In the genomic region with DNA sequence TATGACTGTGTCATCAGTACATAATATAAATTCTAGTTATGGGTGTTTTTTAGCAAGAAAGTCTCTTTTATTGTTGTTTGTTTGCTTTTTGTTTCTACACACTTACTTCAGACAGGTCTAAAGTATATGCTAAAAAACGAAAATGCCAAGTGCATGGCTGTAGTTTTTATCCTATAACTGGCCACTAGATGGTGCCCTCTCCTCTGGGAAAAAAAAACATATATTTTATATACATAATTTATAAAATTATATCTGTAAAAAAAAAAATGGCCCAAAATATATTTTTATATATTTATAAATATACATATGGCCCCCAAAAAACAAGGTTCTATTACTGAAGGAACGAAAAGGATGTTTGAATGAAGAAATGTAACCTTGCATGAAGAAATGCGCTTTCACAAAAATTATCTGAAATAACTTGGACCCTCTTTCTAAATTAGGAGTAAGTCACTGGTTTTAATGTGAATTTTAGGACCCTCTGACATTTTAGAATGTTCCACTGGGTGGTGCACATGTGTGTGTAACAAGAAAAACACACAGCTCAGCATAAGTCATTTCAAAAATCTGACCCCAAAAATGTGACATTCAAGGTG, we compare ENCODE assay signal across 9 cellular contexts.
DNase-seq lines count a peak whose midpoint lies in the region; ATAC-seq and TF ChIP-seq lines count a peak whose summit lies in the region.
"Had no signal": no experiment of that assay in that cellular context is flagged by ENCODE, and none has a peak within 500 bp of the region (broad histone marks: within the 10 kb centered on the region; RNA-seq: fewer than 3 reads in every experiment).

No MANE protein-coding gene starts in this region.

- peaks cover 0 to 6% of the 10 kb centered on the region in 2 experiments; a peak in 1 of 3 replicates for H3K36me3 ChIP-seq in HEK293 (ENCODE audit: control insufficient read depth in 2 of 2, insufficient read depth in 1 of 2, low read length in 2 of 2)
- H3K36me3 ChIP-seq in SJCRH30 = peaks cover 29% of the 10 kb centered on the region

- H3K27ac ChIP-seq in HEK293 (ENCODE audit: extremely low read depth, low read depth, low read length) = no peak overlapping the region
- no peak overlapping the region for H3K27ac ChIP-seq in SJCRH30

- peak; percentile 30 for DNase-seq in D341Med (ENCODE audit: low spot score)
- peak; percentile 3 to 47 for DNase-seq in SJCRH30
- peak; percentile 33 for DNase-seq in fibroblast of villous mesenchyme (ENCODE audit: low read depth)
- no peak for DNase-seq in activated T-cell treated with anti-CD3 and anti-CD28 coated beads, Interleukin-2, amount 50 U/mL, for 1 hour
- no peak for DNase-seq in activated CD8-positive, alpha-beta memory T cell treated with anti-CD3 and anti-CD28 coated beads, Interleukin-2, amount 50 U/mL, for 4 hours

- no peaks in the 10 kb centered on the region for H3K27me3 ChIP-seq in SJCRH30

- TF ChIP-seq CTCF in HEK293 (tag by site-specific recombination; IDR thresholded peaks at IDR 0.05) (no peak), fibroblast of villous mesenchyme (IDR thresholded peaks at IDR 0.05; ENCODE audit: insufficient read depth, low read depth, low read length) (peak; percentile 68)

- H3K9me3 ChIP-seq in HEK293 (ENCODE audit: control insufficient read depth, insufficient read depth, low read depth, low read length) (no peaks in the 10 kb centered on the region), SJCRH30 (replicated peaks) (no peaks in the 10 kb centered on the region)

- no peak for ATAC-seq in GM19328 (IDR thresholded peaks at IDR 0.05; ENCODE audit: unreplicated experiment)
- no peak for ATAC-seq in GM18505 (IDR thresholded peaks at IDR 0.05; ENCODE audit: unreplicated experiment)

- POLR2A ChIA-PET in HEK293 (lab: Yijun Ruan, JAX) = no interaction called here

- CTCF ChIA-PET in HEK293 (lab: Yijun Ruan, JAX) = interaction anchor here (0.6 to 2.2 kb wide), 10 partner anchors 9 to 848 kb away, joined by 3 to 9 read pairs (median 4); a partner anchor contains a TSS

- TF ChIP-seq POLR2A in GM18505 (IDR thresholded peaks at IDR 0.05; ENCODE audit: borderline replicate concordance, extremely low read depth, insufficient read depth, insufficient read length) = no peak

- H3K4me1 ChIP-seq in HEK293 (ENCODE audit: control insufficient read depth, insufficient read depth, low read length) (0 out of 2 replicates have a peak, but pooled peaks cover 3% of the 10 kb centered on the region), SJCRH30 (peaks cover 4% of the 10 kb centered on the region; the same call in 1 of the 2 replicates)

- H3K4me3 ChIP-seq in HEK293 (ENCODE audit: low read depth, low read length) (no peak overlapping the region), SJCRH30 (no peak overlapping the region), fibroblast of villous mesenchyme (ENCODE audit: low read depth, low read length) (no peak overlapping the region)
- H3K4me3 ChIP-seq: lung had no signal

TF ChIP-seq in HEK293, 187 proteins besides CTCF, POLR2A, EP300 and RAD21:
- peak; percentile 50 for TF ChIP-seq ZNF654 (tag by site-specific recombination; IDR thresholded peaks at IDR 0.05; ENCODE audit: low read depth)
- TF ChIP-seq, protein P1, sequence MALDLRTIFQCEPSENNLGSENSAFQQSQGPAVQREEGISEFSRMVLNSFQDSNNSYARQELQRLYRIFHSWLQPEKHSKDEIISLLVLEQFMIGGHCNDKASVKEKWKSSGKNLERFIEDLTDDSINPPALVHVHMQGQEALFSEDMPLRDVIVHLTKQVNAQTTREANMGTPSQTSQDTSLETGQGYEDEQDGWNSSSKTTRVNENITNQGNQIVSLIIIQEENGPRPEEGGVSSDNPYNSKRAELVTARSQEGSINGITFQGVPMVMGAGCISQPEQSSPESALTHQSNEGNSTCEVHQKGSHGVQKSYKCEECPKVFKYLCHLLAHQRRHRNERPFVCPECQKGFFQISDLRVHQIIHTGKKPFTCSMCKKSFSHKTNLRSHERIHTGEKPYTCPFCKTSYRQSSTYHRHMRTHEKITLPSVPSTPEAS (tag by site-specific recombination; IDR thresholded peaks at IDR 0.05) = no peak

Comparison
In these comparisons a context has a peak if more than half of its experiments do, and no peak if none do; other contexts are left out.
1. DNase-seq: peak in D341Med (single experiment), SJCRH30 (2 of 2) and fibroblast of villous mesenchyme (single experiment); none in activated T-cell treated with anti-CD3 and anti-CD28 coated beads, Interleukin-2, amount 50 U/mL, for 1 hour (single experiment) and activated CD8-positive, alpha-beta memory T cell treated with anti-CD3 and anti-CD28 coated beads, Interleukin-2, amount 50 U/mL, for 4 hours (single experiment).